ENCODE assay signal across 8 cellular contexts in the genomic region with DNA sequence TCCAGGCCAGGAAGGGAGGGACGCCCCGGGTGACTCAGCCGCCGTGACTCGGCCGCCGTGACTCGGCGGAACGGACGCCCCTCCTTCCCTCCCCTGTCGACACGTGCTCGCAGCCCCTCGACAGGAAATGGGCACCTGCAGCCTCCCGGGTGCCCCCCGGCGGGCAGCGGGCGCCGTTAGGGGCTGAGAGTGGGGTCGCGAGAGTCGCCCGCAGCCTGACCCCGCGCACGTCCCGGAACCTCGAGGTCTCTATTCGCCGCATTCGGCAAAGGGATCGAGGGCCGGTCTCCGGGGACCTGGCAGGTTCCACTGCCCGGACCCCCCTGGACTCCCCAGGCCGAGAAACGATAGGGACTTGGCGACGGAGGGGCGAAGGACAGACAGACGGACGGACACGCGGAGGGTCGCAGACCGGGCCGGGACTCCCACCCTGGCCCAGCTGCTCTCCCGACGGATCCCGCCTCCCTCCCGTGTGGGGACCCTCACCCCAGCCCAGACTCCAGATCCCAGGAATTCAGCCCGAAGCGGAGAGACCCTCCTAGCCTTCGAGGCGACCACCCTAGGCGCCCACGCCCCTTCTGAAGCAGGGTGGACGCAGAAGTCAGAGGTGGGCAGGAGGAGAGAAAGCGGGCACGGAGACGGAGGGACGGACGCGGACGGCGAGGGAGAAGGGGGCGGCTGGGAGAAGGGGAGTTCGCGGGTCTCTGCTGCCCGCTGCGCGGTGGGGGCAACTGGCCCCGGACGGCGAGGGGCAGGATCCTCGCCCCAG. TPM values are rescaled to one million over a fixed set of nuclear protein-coding genes. Genes with fewer than 3 reads are reported as not detected.
DNase-seq lines count a peak whose midpoint lies in the region; ATAC-seq and TF ChIP-seq lines count a peak whose summit lies in the region.

No MANE protein-coding gene starts in this region.

- peak overlapping the region; percentile 63 for H3K4me3 Mint-ChIP-seq in activated CD4-positive, alpha-beta T cell treated with anti-CD3 and anti-CD28 coated beads, Interleukin-2, amount 10 ng/mL, durations not matched to agents 7 days and 5 days
- peak overlapping the region; percentile 85 to 90 for H3K4me3 Mint-ChIP-seq in stimulated activated naive B cell treated with anti-CD40 and anti-IgM and Interleukin-4, amounts not matched to agents 10 μg/mL and 1 μg/mL and 100 μg/mL, for 72 hours

- no peaks in the 10 kb centered on the region for H3K36me3 Mint-ChIP-seq in activated CD4-positive, alpha-beta T cell treated with anti-CD3 and anti-CD28 coated beads, Interleukin-2, amount 10 ng/mL, durations not matched to agents 7 days and 5 days (ENCODE audit: low read depth)
- H3K36me3 Mint-ChIP-seq in stimulated activated naive B cell treated with anti-CD40 and anti-IgM and Interleukin-4, amounts not matched to agents 10 μg/mL and 1 μg/mL and 100 μg/mL, for 72 hours, result peaks cover 8 to 16% of the 10 kb centered on the region in 2 donors

- CTCF ChIA-PET in activated CD4-positive, alpha-beta T cell treated with anti-CD3 and anti-CD28 coated beads, Interleukin-2, amount 10 ng/mL, durations not matched to agents 7 days and 5 days (lab: Charles Lee), result interaction anchor here (1.3 to 24.2 kb wide), 4 partner anchors 11 to 48 kb away, joined by 3 to 590 read pairs (median 172); a partner anchor contains a TSS

- peaks cover 34% of the 10 kb centered on the region for H3K4me1 ChIP-seq in mononuclear cell (ENCODE audit: insufficient read depth, low read length)

- ATAC-seq in stimulated activated naive B cell treated with anti-CD40 and anti-IgM and Interleukin-4, amounts not matched to agents 10 μg/mL and 1 μg/mL and 100 μg/mL, for 72 hours (replicated peaks), result peak; percentile 19 to 24

- peaks cover 36% of the 10 kb centered on the region for H3K4me1 Mint-ChIP-seq in activated CD4-positive, alpha-beta T cell treated with anti-CD3 and anti-CD28 coated beads, Interleukin-2, amount 10 ng/mL, durations not matched to agents 7 days and 5 days
- H3K4me1 Mint-ChIP-seq in stimulated activated naive B cell treated with anti-CD40 and anti-IgM and Interleukin-4, amounts not matched to agents 10 μg/mL and 1 μg/mL and 100 μg/mL, for 72 hours, result peaks cover 12 to 41% of the 10 kb centered on the region in 2 donors

- no peaks in the 10 kb centered on the region for H3K9me3 ChIP-seq in mononuclear cell (ENCODE audit: low read depth, low read length)

- peak overlapping the region; percentile 75 for H3K27ac Mint-ChIP-seq in activated CD4-positive, alpha-beta T cell treated with anti-CD3 and anti-CD28 coated beads, Interleukin-2, amount 10 ng/mL, durations not matched to agents 7 days and 5 days
- peak overlapping the region; percentile 89 for H3K27ac Mint-ChIP-seq in stimulated activated naive B cell treated with anti-CD40 and anti-IgM and Interleukin-4, amounts not matched to agents 10 μg/mL and 1 μg/mL and 100 μg/mL, for 72 hours

- POLR2A ChIA-PET in activated CD4-positive, alpha-beta T cell treated with anti-CD3 and anti-CD28 coated beads, Interleukin-2, amount 10 ng/mL, durations not matched to agents 7 days and 5 days (lab: Charles Lee), result no interaction called here

- H3K27me3 ChIP-seq in mononuclear cell (ENCODE audit: insufficient read depth, low read length), result peaks cover 6% of the 10 kb centered on the region

- no peak for TF ChIP-seq RAD21 in Ishikawa (IDR thresholded peaks at IDR 0.05; ENCODE audit: low read depth)

- peak overlapping the region; percentile 36 for H3K4me3 ChIP-seq in mononuclear cell (ENCODE audit: low read length)

- no peaks in the 10 kb centered on the region for H3K9me3 Mint-ChIP-seq in activated CD4-positive, alpha-beta T cell treated with anti-CD3 and anti-CD28 coated beads, Interleukin-2, amount 10 ng/mL, durations not matched to agents 7 days and 5 days
- no peaks in the 10 kb centered on the region for H3K9me3 Mint-ChIP-seq in stimulated activated naive B cell treated with anti-CD40 and anti-IgM and Interleukin-4, amounts not matched to agents 10 μg/mL and 1 μg/mL and 100 μg/mL, for 72 hours

- DNase-seq in CD1c-positive myeloid dendritic cell (ENCODE audit: extremely low spot score) (peak; percentile 83), NCI-H2196 treated with DMSO at 0.1 percent for 48 hours (lab: John Stamatoyannopoulos, UW; ENCODE audit: unreplicated experiment) (no peak), NCI-H526 (lab: John Stamatoyannopoulos, UW) (no peak)
- peak; percentile 49 for DNase-seq in activated CD4-positive, alpha-beta T cell treated with anti-CD3 and anti-CD28 coated beads, Interleukin-2, amount 10 ng/mL, durations not matched to agents 7 days and 5 days
- peak; percentile 30 for DNase-seq in effector CD8-positive, alpha-beta T cell (lab: John Stamatoyannopoulos, UW)
- no peak for DNase-seq in stimulated activated naive B cell treated with anti-CD40 and anti-IgM and Interleukin-4, amounts not matched to agents 10 μg/mL and 1 μg/mL and 100 μg/mL, for 72 hours

- no peak for TF ChIP-seq EP300 in Ishikawa (IDR thresholded peaks at IDR 0.05; ENCODE audit: borderline replicate concordance)

- H3K27me3 Mint-ChIP-seq in activated CD4-positive, alpha-beta T cell treated with anti-CD3 and anti-CD28 coated beads, Interleukin-2, amount 10 ng/mL, durations not matched to agents 7 days and 5 days, result peaks cover 11% of the 10 kb centered on the region
- peaks cover 0 to 7% of the 10 kb centered on the region in 2 donors for H3K27me3 Mint-ChIP-seq in stimulated activated naive B cell treated with anti-CD40 and anti-IgM and Interleukin-4, amounts not matched to agents 10 μg/mL and 1 μg/mL and 100 μg/mL, for 72 hours

TF ChIP-seq in Ishikawa, 13 proteins besides CTCF, POLR2A, EP300 and RAD21:
- TF ChIP-seq TEAD4 (IDR thresholded peaks at IDR 0.05), result no peak
- TF ChIP-seq, protein P1, sequence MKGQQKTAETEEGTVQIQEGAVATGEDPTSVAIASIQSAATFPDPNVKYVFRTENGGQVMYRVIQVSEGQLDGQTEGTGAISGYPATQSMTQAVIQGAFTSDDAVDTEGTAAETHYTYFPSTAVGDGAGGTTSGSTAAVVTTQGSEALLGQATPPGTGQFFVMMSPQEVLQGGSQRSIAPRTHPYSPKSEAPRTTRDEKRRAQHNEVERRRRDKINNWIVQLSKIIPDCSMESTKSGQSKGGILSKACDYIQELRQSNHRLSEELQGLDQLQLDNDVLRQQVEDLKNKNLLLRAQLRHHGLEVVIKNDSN (IDR thresholded peaks at IDR 0.05), result peak; percentile 37; the same call in 1 of the 2 replicates
- no peak for TF ChIP-seq CREB1 (IDR thresholded peaks at IDR 0.05; ENCODE audit: low read depth)
- TF ChIP-seq ZBTB7A (IDR thresholded peaks at IDR 0.05; ENCODE audit: low read depth), result peak; percentile 64; the same call in 1 of the 2 replicates
- no peak for TF ChIP-seq FOXM1 (IDR thresholded peaks at IDR 0.05; ENCODE audit: borderline replicate concordance, low read depth)
- TF ChIP-seq TAF1 (IDR thresholded peaks at IDR 0.05; ENCODE audit: low read depth), result no peak
- TF ChIP-seq, protein P2, sequence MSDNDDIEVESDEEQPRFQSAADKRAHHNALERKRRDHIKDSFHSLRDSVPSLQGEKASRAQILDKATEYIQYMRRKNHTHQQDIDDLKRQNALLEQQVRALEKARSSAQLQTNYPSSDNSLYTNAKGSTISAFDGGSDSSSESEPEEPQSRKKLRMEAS (IDR thresholded peaks at IDR 0.05), result peak; percentile 93
- TF ChIP-seq TCF12 (IDR thresholded peaks at IDR 0.05; ENCODE audit: low read depth), result no peak

RNA-seq across cellular contexts. Expression of a gene that starts 0.6 kb away (rescaled TPM):
- 1 to 10 TPM; 1.7 to 2.0 TPM for total RNA-seq in activated CD4-positive, alpha-beta T cell treated with anti-CD3 and anti-CD28 coated beads, Interleukin-2, amount 10 ng/mL, durations not matched to agents 7 days and 5 days
- total RNA-seq in mononuclear cell, result 4.0 TPM

RNA-seq across cellular contexts. Expression of a gene that starts 9.1 kb away (rescaled TPM):
- 10 to 100 TPM; 39.4 to 56.7 TPM for total RNA-seq in activated CD4-positive, alpha-beta T cell treated with anti-CD3 and anti-CD28 coated beads, Interleukin-2, amount 10 ng/mL, durations not matched to agents 7 days and 5 days
- total RNA-seq in mononuclear cell, result 22.5 TPM

RNA-seq across cellular contexts. Expression of a gene that starts 11.3 kb away (rescaled TPM):
- 100 to 1,000 TPM in 1 of 2 experiments, 10 to 100 TPM in 1; 94.7 to 112 TPM for total RNA-seq in activated CD4-positive, alpha-beta T cell treated with anti-CD3 and anti-CD28 coated beads, Interleukin-2, amount 10 ng/mL, durations not matched to agents 7 days and 5 days
- 40.3 TPM for total RNA-seq in mononuclear cell

RNA-seq across cellular contexts. Expression of a gene that starts 19.3 kb away (rescaled TPM):
- total RNA-seq in activated CD4-positive, alpha-beta T cell treated with anti-CD3 and anti-CD28 coated beads, Interleukin-2, amount 10 ng/mL, durations not matched to agents 7 days and 5 days, result 10 to 100 TPM; 32.7 to 36.3 TPM
- 7.6 TPM for total RNA-seq in mononuclear cell

RNA-seq across cellular contexts. Expression of a gene that starts 19.7 kb away (rescaled TPM):
- 100 to 1,000 TPM; 190 to 218 TPM for total RNA-seq in activated CD4-positive, alpha-beta T cell treated with anti-CD3 and anti-CD28 coated beads, Interleukin-2, amount 10 ng/mL, durations not matched to agents 7 days and 5 days
- total RNA-seq in mononuclear cell, result 65.6 TPM

Comparison
In these comparisons a context has a peak if more than half of its experiments do, and no peak if none do; other contexts are left out.
1. DNase-seq: peak in CD1c-positive myeloid dendritic cell (single experiment), activated CD4-positive, alpha-beta T cell treated with anti-CD3 and anti-CD28 coated beads, Interleukin-2, amount 10 ng/mL, durations not matched to agents 7 days and 5 days (single experiment) and effector CD8-positive, alpha-beta T cell (single experiment); none in stimulated activated naive B cell treated with anti-CD40 and anti-IgM and Interleukin-4, amounts not matched to agents 10 μg/mL and 1 μg/mL and 100 μg/mL, for 72 hours (single experiment), NCI-H2196 treated with DMSO at 0.1 percent for 48 hours (single experiment) and NCI-H526 (0 of 2).